22 cellular contexts compared by ENCODE assay signal in the genomic region with DNA sequence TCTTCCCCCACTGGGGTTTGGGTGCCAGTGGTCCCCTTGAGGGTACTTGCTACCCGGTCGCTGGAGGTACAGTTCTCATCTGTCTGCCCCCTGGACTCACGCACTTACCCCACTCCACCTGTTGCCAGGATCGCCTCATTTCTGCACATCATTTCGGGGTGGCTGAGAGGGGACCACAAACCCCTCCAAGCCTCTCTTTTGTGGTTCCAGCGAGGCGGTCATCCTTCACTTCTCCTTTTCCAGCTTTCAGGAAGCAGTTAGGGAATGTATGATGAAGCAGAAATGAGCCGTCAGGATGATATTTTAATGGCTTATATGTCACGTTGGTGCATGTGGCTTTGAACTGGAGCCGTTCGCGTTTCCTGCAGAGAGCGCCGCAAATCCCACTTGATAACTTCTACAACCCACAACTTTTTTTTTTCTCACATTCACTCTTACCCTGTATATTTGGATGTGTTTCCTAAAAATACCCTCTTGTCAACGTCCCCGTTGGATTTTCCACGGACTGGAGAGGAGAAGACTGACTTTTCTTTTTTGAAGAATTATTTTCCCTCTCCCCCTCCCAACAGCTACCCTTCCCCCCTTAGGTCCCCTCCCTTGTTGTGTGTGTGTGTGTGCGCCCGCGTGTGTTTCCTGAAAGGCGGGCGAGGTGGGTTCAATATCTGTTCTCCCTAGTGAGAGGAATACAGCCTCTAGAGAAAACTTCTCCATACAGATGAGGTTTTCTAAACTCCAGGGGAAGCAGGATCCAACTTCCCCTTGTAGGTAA. TPM values are rescaled to one million over a fixed set of nuclear protein-coding genes. Genes with fewer than 3 reads are reported as not detected.
DNase-seq lines count a peak whose midpoint lies in the region; ATAC-seq, FAIRE-seq and TF ChIP-seq lines count a peak whose summit lies in the region.
"Had no signal": no experiment of that assay in that cellular context is flagged by ENCODE, and none has a peak within 500 bp of the region (broad histone marks: within the 10 kb centered on the region; RNA-seq: fewer than 3 reads in every experiment).

A gene (minus strand): TSS at position 289 of the 769 bp plus-strand sequence. CDS start 3,746 bp downstream, outside the sequence.

- peak within 1 kb of the TSS; percentile 72; the same call in 1 of the 2 replicates for H2BK15ac ChIP-seq in H1 (ENCODE audit: low read length)

- in situ Hi-C loops in Panc1 (cut with HindIII; ENCODE audit: low pct_unique_long_range_greater_than_20kb, low sequenced_read_pairs), result no loop called here

- no peak within 1 kb of the TSS for H2BK120ac ChIP-seq in H1 (replicated peaks; ENCODE audit: low read depth, low read length)

- TF ChIP-seq CTCF in Panc1 (IDR thresholded peaks at IDR 0.05), result no peak
- TF ChIP-seq CTCF in H1 (IDR thresholded peaks at IDR 0.05; ENCODE audit: control extremely low read depth in 1 of 3, insufficient read depth in 1 of 3, low read depth in 1 of 3, low read length in 3 of 3), result no peak

- no peak within 1 kb of the TSS for H3K9ac ChIP-seq in H1 (replicated peaks in 1 of 4; ENCODE audit: extremely low read depth in 1 of 4, low read depth in 3 of 4, low read length in 3 of 4)

- no peak for ATAC-seq in Panc1
- no peak for ATAC-seq in T-helper 17 cell
- no peak for ATAC-seq in GM18511 (IDR thresholded peaks at IDR 0.05; ENCODE audit: unreplicated experiment)
- ATAC-seq: K562; stimulated activated naive B cell treated with anti-CD40 and anti-IgM and Interleukin-4, amounts not matched to agents 10 μg/mL and 1 μg/mL and 100 μg/mL, for 72 hours had no signal

- H3K9me3 ChIP-seq in Panc1 (ENCODE audit: control insufficient read depth, insufficient read depth, low read depth, low read length), result no peaks in the 10 kb centered on the region
- no peaks in the 10 kb centered on the region; a peak in 1 of 4 replicates for H3K9me3 ChIP-seq in H1 (ENCODE audit: insufficient read depth in 2 of 2, low read depth in 1 of 2, low read length in 1 of 2)
- H3K9me3 ChIP-seq in neuron (ENCODE audit: low read length), result no peaks in the 10 kb centered on the region
- peaks cover 5% of the 10 kb centered on the region for H3K9me3 ChIP-seq in T-helper 17 cell (ENCODE audit: control insufficient read depth, low read length, poor library complexity, severe bottlenecking)
- no peaks in the 10 kb centered on the region for H3K9me3 ChIP-seq in small intestine (ENCODE audit: control insufficient read depth, low read depth)
- H3K9me3 ChIP-seq: Caco-2, uterus had no signal

- H3K18ac ChIP-seq in H1 (ENCODE audit: extremely low read depth, low read length), result peak within 1 kb of the TSS; percentile 48

- H3K36me3 ChIP-seq in Panc1 (ENCODE audit: control insufficient read depth, insufficient read depth, low read length), result no peaks in the 10 kb centered on the region
- H3K36me3 ChIP-seq in H1 (ENCODE audit: control insufficient read depth in 2 of 4, insufficient read depth in 4 of 4, low read length in 3 of 4), result peaks cover 0 to 4% (median 0%) of the 10 kb centered on the region in 4 experiments; a peak in 1 of 8 replicates
- H3K36me3 ChIP-seq in neuron (ENCODE audit: insufficient read depth, low read length), result no peaks in the 10 kb centered on the region
- no peaks in the 10 kb centered on the region for H3K36me3 ChIP-seq in small intestine (ENCODE audit: control insufficient read depth in 2 of 2, insufficient read depth in 2 of 2, low read length in 2 of 2)
- H3K36me3 ChIP-seq: spleen, uterus had no signal

- H4K5ac ChIP-seq in H1 (ENCODE audit: insufficient read length, low read depth, low read length), result no peak within 1 kb of the TSS

- no peak within 1 kb of the TSS for H3K4me3 Mint-ChIP-seq in T-helper 17 cell
- H3K4me3 Mint-ChIP-seq: activated naive CD8-positive, alpha-beta T cell treated with anti-CD3 and anti-CD28 coated beads for 36 hours; stimulated activated naive B cell treated with anti-CD40 and anti-IgM and Interleukin-4, amounts not matched to agents 10 μg/mL and 1 μg/mL and 100 μg/mL, for 72 hours had no signal

- H3K4me1 ChIP-seq in Panc1 (ENCODE audit: control insufficient read depth, insufficient read depth, low read length) (no peaks in the 10 kb centered on the region), H1 (replicated peaks in 1 of 4; ENCODE audit: control insufficient read depth in 3 of 4, insufficient read depth in 4 of 4, low read length in 3 of 4) (peaks cover 19 to 48% (median 34%) of the 10 kb centered on the region in 4 experiments), neuron (ENCODE audit: insufficient read depth, low read length) (peaks cover 34% of the 10 kb centered on the region), small intestine (ENCODE audit: control insufficient read depth in 2 of 2, insufficient read depth in 1 of 2, low read depth in 1 of 2, low read length in 1 of 2) (no peaks in the 10 kb centered on the region)
- H3K4me1 ChIP-seq: Caco-2 had no signal

- CTCF ChIA-PET in Panc1 (lab: Charles Lee), result no interaction called here
- CTCF ChIA-PET in H1 (lab: Charles Lee; ENCODE audit: partially characterized antibody), result interaction anchor here (1.1 to 27.3 kb wide), 7 partner anchors 9 to 43 kb away, joined by 3 to 485 read pairs (median 9); no protein-coding TSS in a partner anchor

- POLR2A ChIA-PET in Panc1 (lab: Charles Lee) (no interaction called here), H1 (lab: Charles Lee; ENCODE audit: partially characterized antibody) (interaction anchor here (1.5 to 3.5 kb wide), 3 partner anchors 11 to 14 kb away, joined by 6 to 24 read pairs (median 6); no protein-coding TSS in a partner anchor)

- H3K4me3 ChIP-seq in Panc1 (ENCODE audit: low read depth in 2 of 2, low read length in 2 of 2), result peak within 1 kb of the TSS; percentile 21 to 30
- H3K4me3 ChIP-seq in H1 (ENCODE audit: extremely low read depth in 1 of 4, insufficient read depth in 2 of 4, low read depth in 3 of 4, low read length in 4 of 4), result peak within 1 kb of the TSS; percentile 10 to 62 (median 15); a peak in 4 of 8 replicates
- H3K4me3 ChIP-seq in neuron (ENCODE audit: low read length), result peak within 1 kb of the TSS; percentile 58
- no peak within 1 kb of the TSS for H3K4me3 ChIP-seq in small intestine (ENCODE audit: low read depth in 1 of 2, low read length in 2 of 2)
- H3K4me3 ChIP-seq: K562, uterus had no signal

- no peak within 1 kb of the TSS for H2AFZ ChIP-seq in H1 (ENCODE audit: low read length)
- peak within 1 kb of the TSS; percentile 80 for H2AFZ ChIP-seq in neuron (ENCODE audit: low read depth, low read length)

- peak within 1 kb of the TSS; percentile 72; the same call in 1 of the 2 replicates for H2BK12ac ChIP-seq in H1 (ENCODE audit: low read depth, low read length)

- H3K4me1 Mint-ChIP-seq in T-helper 17 cell, result peaks cover 3% of the 10 kb centered on the region

- H3K79me2 ChIP-seq in H1 (ENCODE audit: control insufficient read depth in 1 of 2, insufficient read depth in 2 of 2, low read length in 2 of 2), result no peaks in the 10 kb centered on the region

- no peak within 1 kb of the TSS for H3K14ac ChIP-seq in H1 (ENCODE audit: insufficient read length)

- H2AK5ac ChIP-seq in H1 (ENCODE audit: low read depth, low read length), result no peak within 1 kb of the TSS

- H3K27ac ChIP-seq in Panc1 (ENCODE audit: low read length), result no peak within 1 kb of the TSS
- H3K27ac ChIP-seq in H1 (ENCODE audit: low read depth, low read length), result no peak within 1 kb of the TSS
- no peak within 1 kb of the TSS for H3K27ac ChIP-seq in small intestine (ENCODE audit: low read depth in 1 of 2, low read length in 1 of 2)
- H3K27ac ChIP-seq: spleen, uterus had no signal

- peaks cover 82% of the 10 kb centered on the region for H3K27me3 Mint-ChIP-seq in T-helper 17 cell

- H3K4ac ChIP-seq in H1 (replicated peaks; ENCODE audit: insufficient read length, low read depth, low read length), result no peak within 1 kb of the TSS

- H3K4me2 ChIP-seq in H1 (ENCODE audit: insufficient read depth in 1 of 2, low read depth in 2 of 2, low read length in 2 of 2), result peak within 1 kb of the TSS; percentile 72 to 91

- no peak for TF ChIP-seq EP300 in H1 (IDR thresholded peaks at IDR 0.05; ENCODE audit: borderline replicate concordance in 1 of 2, low read depth in 2 of 2, low read length in 2 of 2)

- H2BK20ac ChIP-seq in H1 (ENCODE audit: low read length), result 0 out of 2 replicates have a peak within 1 kb of the TSS, but pooled peaks have one; percentile 40

- DNase-seq in Daoy (ENCODE audit: low read depth) (peak; percentile 53), Panc1 (ENCODE audit: low read depth, low spot score) (no peak), H1 (ENCODE audit: low read depth in 1 of 2, low spot score in 2 of 2) (no peak), T-helper 17 cell (no peak), COLO668 (lab: John Stamatoyannopoulos, UW; ENCODE audit: unreplicated experiment) (no peak), small intestine (no peak)
- DNase-seq: activated CD4-positive, alpha-beta T cell treated with anti-CD3 and anti-CD28 coated beads for 48 hours; activated naive CD8-positive, alpha-beta T cell treated with anti-CD3 and anti-CD28 coated beads for 36 hours; Caco-2; central memory CD4-positive, alpha-beta T cell; NCI-H1105 treated with DMSO at 0.1 percent for 48 hours; NCI-H226; SHP77 treated with DMSO at 0.1 percent for 48 hours; spleen; stimulated activated naive B cell treated with anti-CD40 and anti-IgM and Interleukin-4, amounts not matched to agents 10 μg/mL and 1 μg/mL and 100 μg/mL, for 72 hours; uterus had no signal

- H3K27me3 ChIP-seq in Panc1 (ENCODE audit: control insufficient read depth, insufficient read depth, low read length) (no peaks in the 10 kb centered on the region; the same call in none of the 2 replicates), H1 (replicated peaks in 1 of 4; ENCODE audit: control insufficient read depth in 3 of 4, extremely low read depth in 1 of 4, insufficient read depth in 3 of 4, low read length in 3 of 4) (peaks cover 58 to 95% (median 86%) of the 10 kb centered on the region in 4 experiments), neuron (ENCODE audit: insufficient read depth, low read length) (no peaks in the 10 kb centered on the region), small intestine (ENCODE audit: control insufficient read depth in 2 of 2, insufficient read depth in 2 of 2, low read length in 2 of 2) (peaks cover 9 to 69% of the 10 kb centered on the region in 2 donors)

- BruUV-seq in Panc1 (replicated peaks; lab: Mats Ljungman, UMichigan), result no TSS peak

- no peak within 1 kb of the TSS for H4K91ac ChIP-seq in H1 (replicated peaks; ENCODE audit: insufficient read length, low read length)

- H3K36me3 Mint-ChIP-seq in T-helper 17 cell (ENCODE audit: low read depth), result peaks cover 12% of the 10 kb centered on the region

- no peak for TF ChIP-seq POLR2A in H1 (IDR thresholded peaks at IDR 0.05; ENCODE audit: control extremely low read depth in 1 of 2, low read depth in 2 of 2, low read length in 2 of 2)

- intact Hi-C loops in Panc1 (cut with micrococcal nuclease; ENCODE audit: unreplicated experiment), result no loop called here

- peaks cover 6 to 17% of the 10 kb centered on the region in 2 experiments for H4K20me1 ChIP-seq in H1 (replicated peaks in 1 of 2; ENCODE audit: control insufficient read depth in 1 of 2, insufficient read depth in 2 of 2, low read length in 2 of 2)

- FAIRE-seq in H1 (lab: Jason Lieb, UNC) (no peak), small intestine (lab: Jason Lieb, UNC) (no peak)
- FAIRE-seq: K562 had no signal

- no peak within 1 kb of the TSS for H2BK5ac ChIP-seq in H1 (ENCODE audit: low read depth, low read length)

- no peak for TF ChIP-seq RAD21 in H1 (IDR thresholded peaks at IDR 0.05 in 1 of 2, conservative IDR thresholded peaks at IDR 0.05 in 1 of 2; ENCODE audit: low read depth in 2 of 2, low read length in 2 of 2)

- peak within 1 kb of the TSS; percentile 22; the same call in 1 of the 2 replicates for H4K8ac ChIP-seq in H1 (ENCODE audit: extremely low read depth, insufficient read depth, low read length)

- H3K79me1 ChIP-seq in H1 (ENCODE audit: low read depth, low read length), result no peaks in the 10 kb centered on the region

- 7% methylated on average over 22 of the region's 22 CpGs; no CpG with 5 or more reads in 1 of the 2 experiments for WGBS in H1 (ENCODE audit: extremely low coverage in 1 of 2, insufficient coverage in 1 of 2, insufficient read length in 1 of 2, insufficient replicate concordance in 2 of 2, low coverage in 1 of 2, low lambda C conversion rate in 2 of 2, missing lambda C conversion rate in 1 of 2), 2 experiments
- WGBS in small intestine, 3 donors, result 6 to 12% (median 8%) methylated on average over 22 of the region's 22 CpGs

- peaks cover 15% of the 10 kb centered on the region for H3K23me2 ChIP-seq in H1 (ENCODE audit: low read depth, low read length)

- no peak within 1 kb of the TSS for H3K56ac ChIP-seq in H1 (replicated peaks; ENCODE audit: insufficient read length, low read depth, low read length)

- H3K23ac ChIP-seq in H1 (ENCODE audit: insufficient read length), result no peak within 1 kb of the TSS

- H3K27ac Mint-ChIP-seq in T-helper 17 cell, result no peak within 1 kb of the TSS
- H3K27ac Mint-ChIP-seq: activated naive CD8-positive, alpha-beta T cell treated with anti-CD3 and anti-CD28 coated beads for 36 hours had no signal

RNA-seq across cellular contexts. Expression of the gene that starts here (rescaled TPM):
- 0.17 TPM in 1 of 2 replicates, not detected in the other for total RNA-seq in Daoy (2014; rRNA removed; shearing (Covaris generic))
- total RNA-seq in Panc1 (2021; ENCODE audit: unreplicated experiment) (not detected), T-helper 17 cell (not detected)
- 0.23 TPM for polyA plus RNA-seq in Panc1 (2012; ENCODE audit: insufficient read length)
- 0.13 TPM in 1 of 2 replicates, not detected in the other for total RNA-seq in H1 (2021; fragmentation: NEBNext Ultra II Directional; extraction: Animal tissue kit (Norgen Biotek cat#: 25700))
- polyA plus RNA-seq in H1 (2011; rRNA removed) (0.03 and 0.31 TPM in 2 replicates), small intestine (not detected)
- polyA plus RNA-seq in H1 (2011; cell fraction: cytosol; rRNA removed), result 0.08 TPM
- 0.27 TPM for polyA plus RNA-seq in H1 (2011; cell fraction: nucleus; rRNA removed)
- 0.27 TPM in 1 of 4 replicates, not detected in the others for polyA plus RNA-seq in H1 (2012, experiment 1 of 2)
- polyA plus RNA-seq in H1 (2012, experiment 2 of 2), result 0.08 TPM
- 0.06 TPM for polyA plus RNA-seq in H1 (2013, experiment 1 of 2)
- polyA plus RNA-seq in H1 (2013, experiment 2 of 2), result 0.06 TPM
- not detected in 2 replicates for polyA minus RNA-seq in H1 (2011; rRNA and poly(A)+ RNA removed)
- not detected for polyA minus RNA-seq in H1 (2011; cell fraction: cytosol; rRNA and poly(A)+ RNA removed)
- polyA minus RNA-seq in H1 (2011; cell fraction: nucleus; rRNA and poly(A)+ RNA removed), result 0.60 TPM
- total RNA-seq: activated naive CD8-positive, alpha-beta T cell treated with anti-CD3 and anti-CD28 coated beads for 36 hours; Caco-2; K562; kidney epithelial cell; spleen; T-helper 2 cell treated with Interferon-gamma antibody and Interleukin-4, amounts not matched to agents 100 ng/mL and 5 ng/mL, for 36 hours; uterus had no signal
- polyA plus RNA-seq: esophagus, K562, spleen had no signal

Comparison
In these comparisons a context has a peak if more than half of its experiments do, and no peak if none do; other contexts are left out.
1. Peak in DNase-seq in Daoy; RNA of the gene not detected or under 1 TPM.
2. H3K4me3 ChIP-seq: peak in Panc1 (2 of 2), H1 (4 of 4) and neuron (single experiment); none in small intestine (0 of 2).